8 cellular contexts compared by ENCODE assay signal in genomic region chr19:16111160-16111908, GRCh38. TPM values are rescaled to one million over a fixed set of nuclear protein-coding genes. Genes with fewer than 3 reads are reported as not detected.
DNase-seq lines count a peak whose midpoint lies in the region; ATAC-seq and FAIRE-seq lines count a peak whose summit lies in the region.

TSS of gene RAB8A (plus strand) at chr19:16111889. CDS start at chr19:16111902, 13 bp downstream.

- peak; percentile 97 for FAIRE-seq in HTR-8/SVneo (lab: Jason Lieb, UNC)

- ATAC-seq in GM21367 (IDR thresholded peaks at IDR 0.05; ENCODE audit: unreplicated experiment): peak; percentile 71
- ATAC-seq in effector memory CD8-positive, alpha-beta T cell (replicated peaks): peak; percentile 89
- peak; percentile 85 for ATAC-seq in memory B cell (ENCODE audit: low read depth)

- H3K27ac Mint-ChIP-seq in effector memory CD8-positive, alpha-beta T cell: peak within 1 kb of the TSS; percentile 97 to 99
- peak within 1 kb of the TSS; percentile 98 for H3K27ac Mint-ChIP-seq in memory B cell

- in situ Hi-C loops in Caki2 (cut with HindIII; ENCODE audit: low pct_unique_long_range_greater_than_20kb, low sequenced_read_pairs): no loop called here

- peaks cover 25% of the 10 kb centered on the region for H3K36me3 Mint-ChIP-seq in effector memory CD8-positive, alpha-beta T cell (ENCODE audit: insufficient read depth)
- peaks cover 6% of the 10 kb centered on the region for H3K36me3 Mint-ChIP-seq in memory B cell

- DNase-seq in Caki2 (ENCODE audit: low read depth): peak; percentile 100
- DNase-seq in HTR-8/SVneo (ENCODE audit: insufficient read length, low spot score): peak; percentile 100
- DNase-seq in NOMO-1 treated with DMSO at 0.1 percent for 48 hours (lab: John Stamatoyannopoulos, UW; ENCODE audit: unreplicated experiment): peak; percentile 99
- DNase-seq in activated CD8-positive, alpha-beta memory T cell treated with anti-CD3 and anti-CD28 coated beads for 4 hours (ENCODE audit: low read depth in 2 of 2): peak; percentile 96 to 98
- DNase-seq in effector memory CD8-positive, alpha-beta T cell: peak; percentile 98 to 100 (median 99)
- DNase-seq in memory B cell (ENCODE audit: low spot score in 2 of 2): peak; percentile 100
- peak; percentile 94 for DNase-seq in stimulated activated CD8-positive, alpha-beta memory T cell treated with anti-CD3 and anti-CD28 coated beads, Interleukin-12 subunit alpha, Interleukin-12 subunit beta, amount 100 ng/mL, for 24 hours (ENCODE audit: extremely low read depth)

- H3K27me3 Mint-ChIP-seq in effector memory CD8-positive, alpha-beta T cell: no peaks in the 10 kb centered on the region
- no peaks in the 10 kb centered on the region for H3K27me3 Mint-ChIP-seq in memory B cell

- H3K9me3 Mint-ChIP-seq in effector memory CD8-positive, alpha-beta T cell: no peaks in the 10 kb centered on the region
- no peaks in the 10 kb centered on the region for H3K9me3 Mint-ChIP-seq in memory B cell

- H3K4me1 Mint-ChIP-seq in effector memory CD8-positive, alpha-beta T cell (ENCODE audit: low read depth in 2 of 2): peaks cover 26 to 29% of the 10 kb centered on the region in 2 donors
- peaks cover 21% of the 10 kb centered on the region for H3K4me1 Mint-ChIP-seq in memory B cell

- H3K4me3 Mint-ChIP-seq in effector memory CD8-positive, alpha-beta T cell: peak within 1 kb of the TSS; percentile 89 to 97
- peak within 1 kb of the TSS; percentile 98 for H3K4me3 Mint-ChIP-seq in memory B cell

RNA-seq across cellular contexts. Expression of gene RAB8A, which starts in this region (rescaled TPM):
- 72.2 and 122 TPM in 2 replicates for total RNA-seq in Caki2 (2014; rRNA removed; shearing (Covaris generic); ENCODE audit: low replicate concordance)

Comparison
In these comparisons a context has a peak if more than half of its experiments do, and no peak if none do; other contexts are left out.
1. Peak in every context shown above with its lines: DNase-seq and ATAC-seq.